ENCODE assay signal across 9 cellular contexts in the genomic region with DNA sequence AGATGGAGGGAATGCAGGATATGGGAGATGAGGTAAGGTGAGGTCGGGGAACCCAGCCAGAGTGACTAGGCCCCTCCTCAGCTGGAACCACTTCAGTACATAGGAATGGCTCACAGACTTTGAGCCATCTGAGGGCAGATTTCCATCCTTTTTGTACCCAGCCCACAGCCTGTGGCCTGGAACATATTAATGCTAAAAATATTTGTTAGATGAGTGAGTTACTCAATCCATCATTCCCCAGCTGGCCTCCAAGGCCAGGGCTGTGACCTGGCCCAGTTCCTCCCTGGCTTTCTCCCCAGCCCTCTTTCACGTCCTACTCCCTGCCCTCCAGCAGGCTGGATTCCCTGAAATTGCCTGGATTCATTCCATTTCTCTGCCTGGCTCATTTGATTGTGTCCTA. TPM values are rescaled to one million over a fixed set of nuclear protein-coding genes. Genes with fewer than 3 reads are reported as not detected.
DNase-seq lines count a peak whose midpoint lies in the region; ATAC-seq, FAIRE-seq and TF ChIP-seq lines count a peak whose summit lies in the region.
"Had no signal": no experiment of that assay in that cellular context is flagged by ENCODE, and none has a peak within 500 bp of the region (broad histone marks: within the 10 kb centered on the region; RNA-seq: fewer than 3 reads in every experiment).

No MANE protein-coding gene starts in this region.

- TF ChIP-seq EP300 in sigmoid colon (IDR thresholded peaks at IDR 0.05): peak in 3 of 4 donors; percentile 35 to 80 (median 74)

- intact Hi-C loops in ascending aorta (cut with DNase I) (loop anchor here (5.0 kb wide), 1 partner anchor 527 kb away; no protein-coding TSS in a partner anchor), heart left ventricle (cut with DNase I) (loop anchor here in 3 of 10 donors (5.0 kb wide), 3 partner anchors 37 to 97 kb away; no protein-coding TSS in a partner anchor), sigmoid colon (cut with DNase I) (no loop called here)

- H3K36me3 ChIP-seq in ascending aorta (no peaks in the 10 kb centered on the region), heart left ventricle (no peaks in the 10 kb centered on the region), sigmoid colon (no peaks in the 10 kb centered on the region)

- peaks cover 4 to 30% of the 10 kb centered on the region in 2 donors for H3K4me1 ChIP-seq in ascending aorta
- H3K4me1 ChIP-seq in heart left ventricle: peaks cover 0 to 63% (median 44%) of the 10 kb centered on the region in 12 donors
- peaks cover 0 to 40% (median 35%) of the 10 kb centered on the region in 4 donors for H3K4me1 ChIP-seq in sigmoid colon

- WGBS in heart left ventricle, 4 donors: 23 to 45% (median 34%) methylated on average over 2 of the region's 2 CpGs
- WGBS in sigmoid colon, 2 donors: 66 to 85% methylated on average over 2 of the region's 2 CpGs

- DNase-seq in ascending aorta (ENCODE audit: low spot score in 2 of 2) (peak; percentile 69 to 94), heart left ventricle (peak; percentile 74 to 90 (median 83)), sigmoid colon (peak; percentile 94), NCI-H146 (lab: John Stamatoyannopoulos, UW) (no peak), DMS53 treated with DMSO at 0.1 percent for 48 hours (lab: John Stamatoyannopoulos, UW; ENCODE audit: unreplicated experiment) (no peak), GM12892 (ENCODE audit: insufficient read length) (no peak)

- FAIRE-seq in G401.6 (lab: Jason Lieb, UNC) (peak; percentile 75), GM12892 (lab: Jason Lieb, UNC) (no peak)

- TF ChIP-seq CTCF in ascending aorta (IDR thresholded peaks at IDR 0.05) (no peak), heart left ventricle (IDR thresholded peaks at IDR 0.05) (no peak), sigmoid colon (IDR thresholded peaks at IDR 0.05) (no peak)

- H3K27ac ChIP-seq in ascending aorta: peak overlapping the region; percentile 75 to 89
- H3K27ac ChIP-seq in heart left ventricle: peak overlapping the region; percentile 2 to 88 (median 75)
- H3K27ac ChIP-seq in sigmoid colon: peak overlapping the region; percentile 61 to 84 (median 76)
- H3K27ac ChIP-seq: KMS-11 had no signal

- H3K27me3 ChIP-seq in ascending aorta (no peaks in the 10 kb centered on the region), heart left ventricle (no peaks in the 10 kb centered on the region), sigmoid colon (no peaks in the 10 kb centered on the region)

- ATAC-seq in heart left ventricle: peak; percentile 91 to 97 (median 95)
- ATAC-seq in GM18858 (IDR thresholded peaks at IDR 0.05; ENCODE audit: unreplicated experiment): no peak

- H3K9me3 ChIP-seq in ascending aorta (no peaks in the 10 kb centered on the region), heart left ventricle (no peaks in the 10 kb centered on the region), sigmoid colon (no peaks in the 10 kb centered on the region)

- H3K4me3 ChIP-seq in ascending aorta (no peak overlapping the region), heart left ventricle (no peak overlapping the region), sigmoid colon (no peak overlapping the region)

- no peak for TF ChIP-seq POLR2A in heart left ventricle (IDR thresholded peaks at IDR 0.05)
- no peak for TF ChIP-seq POLR2A in sigmoid colon (IDR thresholded peaks at IDR 0.05)
- TF ChIP-seq POLR2A in GM12892 (IDR thresholded peaks at IDR 0.05; ENCODE audit: low read depth, low read length): no peak

RNA-seq across cellular contexts. Expression of a gene that starts 57.2 kb away (rescaled TPM):
- total RNA-seq in ascending aorta (36.5 TPM), heart left ventricle (10 to 100 TPM; 14.7 to 29.6 (median 18.2) TPM), sigmoid colon (10 to 100 TPM; 12.7 to 23.2 (median 20.7) TPM)
- polyA plus RNA-seq in heart left ventricle (10 to 100 TPM in 1 of 2 donors, 1 to 10 TPM in 1; 4.5 to 19.2 TPM), sigmoid colon (1 to 10 TPM in 2 of 3 donors, under 1 TPM in 1; 0.92 to 4.3 (median 1.8) TPM)
- 0.32 TPM for polyA plus RNA-seq in GM12892 (2012; ENCODE audit: missing spikeins)

Comparison
In these comparisons a context has a peak if more than half of its experiments do, and no peak if none do; other contexts are left out.
1. DNase-seq: peak in ascending aorta (2 of 2), heart left ventricle (5 of 5) and sigmoid colon (single experiment); none in NCI-H146 (single experiment), DMS53 treated with DMSO at 0.1 percent for 48 hours (single experiment) and GM12892 (single experiment).
2. Peak in every context shown above with its lines, with median percentiles within 50 percentile points of each other: H3K27ac ChIP-seq.